ENCODE assay signal across 25 cellular contexts in the genomic region with DNA sequence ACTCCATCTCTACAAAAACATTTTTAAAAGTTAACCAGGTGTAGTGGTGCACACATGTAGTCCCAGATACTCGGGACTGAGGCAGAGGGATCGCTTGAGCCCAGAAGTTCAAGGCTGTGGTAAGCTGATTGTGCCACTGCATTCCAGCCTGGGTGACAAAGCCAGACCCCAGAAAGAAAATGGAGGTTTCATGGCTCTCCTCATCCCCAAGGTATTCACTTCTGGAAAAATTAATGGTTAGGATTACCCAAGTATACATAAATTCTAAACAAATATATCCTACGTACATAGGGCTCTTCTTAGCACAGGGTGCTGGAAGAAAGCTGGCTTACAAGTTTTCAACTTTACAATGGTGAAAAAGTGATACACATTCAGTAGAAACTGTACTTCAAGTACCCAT.
"Had no signal": no experiment of that assay in that cellular context is flagged by ENCODE, and none has a peak within 500 bp of the region (broad histone marks: within the 10 kb centered on the region; RNA-seq: fewer than 3 reads in every experiment).

No MANE protein-coding gene starts in this region.

- H3K4me1 ChIP-seq: colonic mucosa, foreskin keratinocyte, left lung had no signal

- H3K9me3 ChIP-seq: colonic mucosa, gastroesophageal sphincter, heart left ventricle, left lung, lower lobe of right lung, mucosa of descending colon had no signal

- H3K4me3 ChIP-seq: colonic mucosa, gastroesophageal sphincter, heart left ventricle, hepatocyte, left lung, lower lobe of right lung, mucosa of descending colon had no signal

- H3K36me3 Mint-ChIP-seq: immature natural killer cell, mesothelial cell of epicardium, naive B cell had no signal

- H3K36me3 ChIP-seq: colonic mucosa, gastroesophageal sphincter, heart left ventricle, left lung, lower lobe of right lung had no signal

- H3K4me2 ChIP-seq: hepatocyte had no signal

- H3K4me1 Mint-ChIP-seq: endodermal cell, immature natural killer cell had no signal

- H3K27ac Mint-ChIP-seq: dendritic cell treated with granulocyte-macrophage colony-stimulating factor and Interleukin-4, amounts not matched to agents 40 ng/mL and 50 ng/mL, for 4 days; effector memory CD8-positive, alpha-beta T cell; endodermal cell; immature natural killer cell; mesothelial cell of epicardium; naive B cell had no signal

- H3K9me3 Mint-ChIP-seq: effector memory CD8-positive, alpha-beta T cell; endodermal cell; immature natural killer cell; mesothelial cell of epicardium had no signal

- H3K27me3 ChIP-seq: colonic mucosa, gastroesophageal sphincter, heart left ventricle, hepatocyte, left lung had no signal

- H3K27ac ChIP-seq: colonic mucosa, epithelial cell of prostate, foreskin keratinocyte, heart left ventricle, hepatocyte, left lung, lower lobe of right lung had no signal

- ATAC-seq: effector memory CD8-positive, alpha-beta T cell; esophagus mucosa; foreskin keratinocyte; gastroesophageal sphincter; heart left ventricle; left ventricle myocardium superior; mucosa of descending colon had no signal

- DNase-seq: colonic mucosa; cortex of kidney; effector CD8-positive, alpha-beta T cell; effector memory CD8-positive, alpha-beta T cell; endodermal cell; erythroblast; foreskin keratinocyte; heart left ventricle; hypothalamus; immature natural killer cell; islet precursor cell; kidney; kidney glomerular epithelial cell; left lung; left ventricle myocardium superior; lower lobe of right lung; mesenchymal stem cell; mucosa of descending colon; naive B cell had no signal

- H2AFZ ChIP-seq: hepatocyte had no signal

- H3K4me3 Mint-ChIP-seq: dendritic cell treated with granulocyte-macrophage colony-stimulating factor and Interleukin-4, amounts not matched to agents 40 ng/mL and 50 ng/mL, for 4 days; effector memory CD8-positive, alpha-beta T cell; endodermal cell; immature natural killer cell; mesothelial cell of epicardium; naive B cell had no signal
